22 cellular contexts compared by ENCODE assay signal in the genomic region with DNA sequence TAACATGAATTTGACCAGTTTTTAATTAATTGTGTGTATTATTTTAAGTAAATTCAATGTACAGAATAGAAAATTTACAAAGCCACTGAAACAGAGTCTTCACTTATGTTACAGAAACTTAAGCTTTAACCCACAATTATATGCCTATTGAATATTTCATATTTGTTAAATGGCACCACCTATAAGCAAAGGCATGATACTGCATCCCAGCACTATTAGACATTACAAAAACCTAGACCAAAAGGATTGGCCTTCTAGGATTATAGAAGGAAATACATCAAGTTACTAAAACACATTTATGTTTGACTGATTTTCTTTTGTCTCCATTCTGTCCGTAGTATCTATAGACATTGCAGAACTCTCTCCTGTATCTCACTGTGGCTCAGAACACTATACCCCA.
"Had no signal": no experiment of that assay in that cellular context is flagged by ENCODE, and none has a peak within 500 bp of the region (broad histone marks: within the 10 kb centered on the region; RNA-seq: fewer than 3 reads in every experiment).

No MANE protein-coding gene starts in this region.

- H3K27me3 Mint-ChIP-seq: dendritic cell treated with granulocyte-macrophage colony-stimulating factor and Interleukin-4, amounts not matched to agents 40 ng/mL and 50 ng/mL, for 4 days had no signal

- H3K4me3 ChIP-seq: colonic mucosa, esophagus muscularis mucosa, gastrocnemius medialis, heart right ventricle, left lung, lower lobe of right lung, mucosa of descending colon had no signal

- FAIRE-seq: endothelial cell of umbilical vein, islet of Langerhans, keratinocyte had no signal

- H3K27ac ChIP-seq: colonic mucosa, esophagus muscularis mucosa, gastrocnemius medialis, heart right ventricle, left lung, lower lobe of right lung had no signal

- H3K4me1 ChIP-seq: colonic mucosa, esophagus muscularis mucosa, gastrocnemius medialis, heart right ventricle, left lung, lower lobe of right lung had no signal

- H3K27me3 ChIP-seq: colonic mucosa had no signal

- H3K9me3 ChIP-seq: colonic mucosa, gastrocnemius medialis, lower lobe of right lung had no signal

- H3K36me3 ChIP-seq: colonic mucosa, esophagus muscularis mucosa, gastrocnemius medialis, heart right ventricle, left lung, lower lobe of right lung had no signal

- ATAC-seq: effector memory CD8-positive, alpha-beta T cell; gastrocnemius medialis; heart right ventricle; left cardiac atrium; left lung; left ventricle myocardium superior; lower lobe of right lung; mucosa of descending colon had no signal

- H3K27ac Mint-ChIP-seq: dendritic cell treated with granulocyte-macrophage colony-stimulating factor and Interleukin-4, amounts not matched to agents 40 ng/mL and 50 ng/mL, for 4 days; effector memory CD8-positive, alpha-beta T cell; mesothelial cell of epicardium had no signal

- H3K36me3 Mint-ChIP-seq: mesothelial cell of epicardium had no signal

- H3K4me1 Mint-ChIP-seq: mesothelial cell of epicardium had no signal

- H3K4me3 Mint-ChIP-seq: dendritic cell treated with granulocyte-macrophage colony-stimulating factor and Interleukin-4, amounts not matched to agents 40 ng/mL and 50 ng/mL, for 4 days; effector memory CD8-positive, alpha-beta T cell; mesothelial cell of epicardium had no signal

- DNase-seq: colonic mucosa; cortex of kidney; effector CD8-positive, alpha-beta T cell; effector memory CD8-positive, alpha-beta T cell; foreskin melanocyte; gastrocnemius medialis; glutamatergic neuron; head of caudate nucleus; heart right ventricle; hippocampal formation; left cardiac atrium; left lung; left ventricle myocardium superior; lower lobe of right lung; mesenchymal stem cell; mucosa of descending colon had no signal
